In the genomic region with DNA sequence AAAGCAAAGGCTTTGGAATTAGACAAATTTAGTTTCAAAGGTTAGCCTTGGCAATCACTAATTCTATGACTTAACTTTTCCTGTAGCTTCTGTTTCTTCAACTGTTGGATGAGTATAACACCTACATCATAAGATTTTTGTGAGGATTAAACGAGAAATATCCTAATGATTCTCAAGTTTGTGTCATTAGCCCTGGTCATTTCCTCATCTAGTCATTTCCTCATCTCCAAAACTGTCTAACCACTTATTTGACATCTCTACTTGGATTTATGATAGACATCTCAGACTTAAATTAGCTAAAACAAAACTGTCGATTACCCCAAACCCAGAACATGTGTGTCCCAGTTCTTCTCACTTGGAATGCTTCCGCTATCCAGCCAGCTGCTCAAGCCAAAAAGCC, we compare ENCODE assay signal across 23 cellular contexts.
"Had no signal": no experiment of that assay in that cellular context is flagged by ENCODE, and none has a peak within 500 bp of the region (broad histone marks: within the 10 kb centered on the region; RNA-seq: fewer than 3 reads in every experiment).

No MANE protein-coding gene starts in this region.

- H3K4me1 ChIP-seq: parathyroid adenoma, right lobe of liver, tibial nerve, upper lobe of left lung had no signal

- H3K9me3 Mint-ChIP-seq: nephron; neural progenitor cell; stimulated activated naive CD8-positive, alpha-beta T cell treated with anti-CD3 and anti-CD28 coated beads, Interleukin-15, Interleukin-2, amounts not matched to agents 100 ng/mL and 50 ng/mL, for 24 hours had no signal

- H3K9ac ChIP-seq: neural progenitor cell, parathyroid adenoma had no signal

- H3K27me3 ChIP-seq: neural progenitor cell, right lobe of liver, tibial nerve, upper lobe of left lung had no signal

- H3K4me1 Mint-ChIP-seq: nephron; neural progenitor cell; stimulated activated naive B cell treated with anti-CD40 and anti-IgM and Interleukin-4, amounts not matched to agents 10 μg/mL and 1 μg/mL and 100 μg/mL, for 72 hours had no signal

- H3K27ac ChIP-seq: coronary artery, neural progenitor cell, parathyroid adenoma, right lobe of liver, thoracic aorta, tibial nerve, upper lobe of left lung had no signal

- H2AFZ ChIP-seq: parathyroid adenoma had no signal

- DNase-seq: dermis blood vessel endothelial cell; effector memory CD4-positive, alpha-beta T cell; erythroblast; kidney; midbrain; naive thymus-derived CD4-positive, alpha-beta T cell; right lobe of liver; small intestine; stimulated activated CD4-positive, alpha-beta T cell treated with anti-CD3 and anti-CD28 coated beads, Interleukin-15, amount 100 ng/mL, for 24 hours; stimulated activated CD4-positive, alpha-beta T cell treated with anti-CD3 and anti-CD28 coated beads, Interleukin-2, amount 100 ng/mL, for 48 hours; stimulated activated naive B cell treated with anti-CD40 and anti-IgM and Interleukin-4, amounts not matched to agents 10 μg/mL and 1 μg/mL and 100 μg/mL, for 72 hours; upper lobe of left lung had no signal

- H3K36me3 ChIP-seq: right lobe of liver, thoracic aorta, tibial nerve, upper lobe of left lung had no signal

- H3K79me2 ChIP-seq: parathyroid adenoma had no signal

- H3K4me2 ChIP-seq: neural progenitor cell had no signal

- FAIRE-seq: frontal cortex, kidney, small intestine, urothelium cell line had no signal

- H3K9me3 ChIP-seq: right lobe of liver, thoracic aorta, tibial nerve, upper lobe of left lung had no signal

- H3K27ac Mint-ChIP-seq: naive thymus-derived CD4-positive, alpha-beta T cell; nephron; neural progenitor cell; progenitor cell of endocrine pancreas; stimulated activated naive B cell treated with anti-CD40 and anti-IgM and Interleukin-4, amounts not matched to agents 10 μg/mL and 1 μg/mL and 100 μg/mL, for 72 hours; stimulated activated naive CD8-positive, alpha-beta T cell treated with anti-CD3 and anti-CD28 coated beads, Interleukin-15, Interleukin-2, amounts not matched to agents 100 ng/mL and 50 ng/mL, for 24 hours had no signal

- H3K36me3 Mint-ChIP-seq: naive thymus-derived CD4-positive, alpha-beta T cell; neural progenitor cell; stimulated activated naive B cell treated with anti-CD40 and anti-IgM and Interleukin-4, amounts not matched to agents 10 μg/mL and 1 μg/mL and 100 μg/mL, for 72 hours had no signal

- H3K4me3 ChIP-seq: coronary artery, neural progenitor cell, right lobe of liver, thoracic aorta, tibial nerve, upper lobe of left lung had no signal

- ATAC-seq: left lobe of liver; naive thymus-derived CD4-positive, alpha-beta T cell; right lobe of liver; stimulated activated naive B cell treated with anti-CD40 and anti-IgM and Interleukin-4, amounts not matched to agents 10 μg/mL and 1 μg/mL and 100 μg/mL, for 72 hours had no signal

- H3K4me3 Mint-ChIP-seq: naive thymus-derived CD4-positive, alpha-beta T cell; nephron; neural progenitor cell; stimulated activated naive B cell treated with anti-CD40 and anti-IgM and Interleukin-4, amounts not matched to agents 10 μg/mL and 1 μg/mL and 100 μg/mL, for 72 hours; stimulated activated naive CD8-positive, alpha-beta T cell treated with anti-CD3 and anti-CD28 coated beads, Interleukin-15, Interleukin-2, amounts not matched to agents 100 ng/mL and 50 ng/mL, for 24 hours had no signal

- H3K27me3 Mint-ChIP-seq: naive thymus-derived CD4-positive, alpha-beta T cell; progenitor cell of endocrine pancreas; stimulated activated naive B cell treated with anti-CD40 and anti-IgM and Interleukin-4, amounts not matched to agents 10 μg/mL and 1 μg/mL and 100 μg/mL, for 72 hours had no signal
